Comparison of ENCODE assay signal across 8 cellular contexts in the genomic region with DNA sequence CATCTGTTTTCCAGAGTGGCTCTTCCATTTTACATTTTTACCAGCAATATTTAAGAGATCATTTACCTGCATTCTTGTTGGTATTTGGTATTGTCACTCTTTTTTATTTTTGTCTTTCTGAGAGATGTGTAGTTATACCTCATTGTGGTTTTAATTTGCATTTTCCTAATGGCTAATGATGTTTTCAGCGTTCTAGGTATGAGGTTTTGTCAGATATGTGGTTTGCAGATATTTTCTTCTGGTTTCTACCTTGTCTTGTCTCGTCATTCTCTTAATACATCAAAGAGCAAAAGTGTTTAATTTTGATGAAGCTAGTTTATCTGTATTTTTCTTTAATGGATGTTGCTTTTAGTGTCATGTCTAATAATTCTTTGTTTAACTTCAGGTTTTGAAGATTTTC. TPM values are rescaled to one million over a fixed set of nuclear protein-coding genes. Genes with fewer than 3 reads are reported as not detected.
DNase-seq lines count a peak whose midpoint lies in the region; ATAC-seq lines count a peak whose summit lies in the region.
"Not testable (repeated sequence)": the region's sequence is repeated elsewhere in the genome, so short reads cannot be mapped to it uniquely, and the experiment has no call there.
"Had no signal": no experiment of that assay in that cellular context is flagged by ENCODE, and none has a peak within 500 bp of the region (broad histone marks: within the 10 kb centered on the region; RNA-seq: fewer than 3 reads in every experiment).

No MANE protein-coding gene starts in this region.

- H3K36me3 Mint-ChIP-seq in CD4-positive, alpha-beta memory T cell; memory B cell: not testable (repeated sequence)

- H3K27ac Mint-ChIP-seq in CD4-positive, alpha-beta memory T cell; memory B cell: not testable (repeated sequence)

- intact Hi-C loops in CD4-positive, alpha-beta memory T cell (cut with micrococcal nuclease) = not testable (repeated sequence)

- not testable (repeated sequence) for H3K4me3 ChIP-seq in CD4-positive, alpha-beta memory T cell (ENCODE audit: low read length in 2 of 2)

- not testable (repeated sequence) for H3K9me3 Mint-ChIP-seq in CD4-positive, alpha-beta memory T cell; memory B cell

- not testable (repeated sequence) for H3K4me3 Mint-ChIP-seq in CD4-positive, alpha-beta memory T cell; memory B cell

- peak in 3 of 5 donors; percentile 4 to 14 (median 7) for DNase-seq in CD4-positive, alpha-beta memory T cell
- DNase-seq in memory B cell (ENCODE audit: low spot score in 2 of 2) = not testable (repeated sequence)

- H3K9me3 ChIP-seq in CD4-positive, alpha-beta memory T cell (ENCODE audit: control insufficient read depth in 1 of 2, low read length in 2 of 2) = not testable (repeated sequence)

- H3K27ac ChIP-seq in CD4-positive, alpha-beta memory T cell (ENCODE audit: low read depth, low read length) = not testable (repeated sequence)

- CTCF ChIA-PET in CD4-positive, alpha-beta memory T cell (lab: Charles Lee; ENCODE audit: partially characterized antibody) = not testable (repeated sequence)

- H3K27me3 Mint-ChIP-seq in CD4-positive, alpha-beta memory T cell; memory B cell: not testable (repeated sequence)

- not testable (repeated sequence) for H3K36me3 ChIP-seq in CD4-positive, alpha-beta memory T cell (ENCODE audit: insufficient read depth, low read length)

- not testable (repeated sequence) for H3K4me1 Mint-ChIP-seq in CD4-positive, alpha-beta memory T cell; memory B cell

- peak; percentile 51 for ATAC-seq in GM18907 (IDR thresholded peaks at IDR 0.05; ENCODE audit: unreplicated experiment)
- ATAC-seq in GM21423 (IDR thresholded peaks at IDR 0.05; ENCODE audit: unreplicated experiment) = peak; percentile 64
- ATAC-seq in HG02852 (IDR thresholded peaks at IDR 0.05; ENCODE audit: unreplicated experiment) = peak; percentile 81
- peak; percentile 86 for ATAC-seq in HG03280 (IDR thresholded peaks at IDR 0.05; ENCODE audit: unreplicated experiment)
- ATAC-seq in activated CD4-positive, CD25-positive, alpha-beta regulatory T cell treated with anti-CD3 and anti-CD28 coated beads, Interleukin-2, amount 50 U/mL, for 24 hours = peak; percentile 77 to 80
- peak; percentile 82 for ATAC-seq in memory B cell (ENCODE audit: low read depth)

- H3K27me3 ChIP-seq in CD4-positive, alpha-beta memory T cell (ENCODE audit: insufficient read depth, low read length) = not testable (repeated sequence)

- POLR2A ChIA-PET in CD4-positive, alpha-beta memory T cell (lab: Charles Lee; ENCODE audit: partially characterized antibody) = not testable (repeated sequence)

- not testable (repeated sequence) for H3K4me1 ChIP-seq in CD4-positive, alpha-beta memory T cell (ENCODE audit: insufficient read depth, low read length)

RNA-seq across cellular contexts. Expression of gene PLGLB2, which starts 39.5 kb away (rescaled TPM):
- total RNA-seq in CD4-positive, alpha-beta memory T cell = 1 to 10 TPM; 3.3 to 6.9 TPM
- polyA plus RNA-seq in CD4-positive, alpha-beta memory T cell = under 1 TPM; 0.14 to 0.52 TPM
- total RNA-seq: H1 had no signal
